In the genomic region with DNA sequence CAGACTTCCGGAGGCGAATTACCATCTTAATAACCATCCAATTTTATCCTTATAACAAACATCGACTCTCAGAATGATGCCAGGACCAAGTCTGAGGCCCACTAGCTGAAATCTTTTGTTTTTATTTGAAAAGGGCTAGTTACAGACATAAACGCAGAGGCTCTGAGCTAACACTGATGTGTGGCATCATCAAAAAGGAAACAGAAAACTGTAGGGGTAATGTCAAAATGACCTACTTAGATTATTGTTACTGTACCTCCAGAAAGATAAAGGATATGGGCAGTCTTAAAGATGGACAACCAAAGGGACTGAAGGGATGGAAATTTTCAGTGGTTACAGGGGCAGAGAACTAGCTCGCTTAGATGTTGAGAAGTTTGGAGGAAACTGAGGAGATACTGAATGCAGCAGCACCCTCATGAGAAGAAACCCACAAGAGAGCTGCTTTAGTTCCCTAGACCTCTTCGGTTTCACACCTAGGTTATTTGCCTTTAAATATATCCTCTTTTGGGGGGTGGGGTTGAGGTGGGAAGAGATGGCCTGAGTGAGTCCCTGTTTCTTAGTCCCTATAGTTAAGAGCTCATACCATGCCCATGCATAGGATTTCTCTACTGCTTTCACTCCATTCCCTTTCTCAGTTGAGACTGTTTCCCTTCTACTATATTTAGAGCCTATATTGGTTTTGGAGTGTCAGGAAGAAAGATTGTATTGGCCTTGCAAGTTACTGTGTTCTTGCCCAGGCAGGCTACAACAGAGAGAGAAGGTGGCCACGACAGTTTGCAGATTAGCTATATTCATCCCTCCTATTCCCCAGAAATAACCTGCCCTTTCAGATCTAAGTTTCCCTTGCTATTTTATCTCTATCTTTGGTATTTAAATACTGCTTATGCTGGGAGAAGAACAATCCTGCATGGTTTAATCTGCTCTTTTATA, we compare ENCODE assay signal across 21 cellular contexts.
DNase-seq lines count a peak whose midpoint lies in the region; ATAC-seq and TF ChIP-seq lines count a peak whose summit lies in the region.
"Had no signal": no experiment of that assay in that cellular context is flagged by ENCODE, and none has a peak within 500 bp of the region (broad histone marks: within the 10 kb centered on the region; RNA-seq: fewer than 3 reads in every experiment).

No MANE protein-coding gene starts in this region.

- H3K36me3 ChIP-seq in heart left ventricle (no peaks in the 10 kb centered on the region), left ventricle myocardium inferior (no peaks in the 10 kb centered on the region), KOPT-K1 (ENCODE audit: insufficient read depth, low read length) (no peaks in the 10 kb centered on the region), neural progenitor cell (no peaks in the 10 kb centered on the region)
- H3K36me3 ChIP-seq: BLaER1 treated with 17β-estradiol and CSF1 and Interleukin-3, amounts not matched to agents 10 nM and 100 nM; left lung; SJSA1 had no signal

- no peaks in the 10 kb centered on the region for H3K79me2 ChIP-seq in neural progenitor cell (ENCODE audit: low read depth)

- H3K27me3 ChIP-seq in heart left ventricle (no peaks in the 10 kb centered on the region), left ventricle myocardium inferior (ENCODE audit: low read depth) (no peaks in the 10 kb centered on the region), neural progenitor cell (no peaks in the 10 kb centered on the region)
- H3K27me3 ChIP-seq: BLaER1 treated with 17β-estradiol and CSF1 and Interleukin-3, amounts not matched to agents 10 nM and 100 nM; left lung; SJSA1 had no signal

- H4K20me1 ChIP-seq in neural progenitor cell (ENCODE audit: low read depth), result no peaks in the 10 kb centered on the region
- H4K20me1 ChIP-seq: BLaER1 treated with 17β-estradiol and CSF1 and Interleukin-3, amounts not matched to agents 10 nM and 100 nM had no signal

- H3K4me1 Mint-ChIP-seq in neural progenitor cell, result no peaks in the 10 kb centered on the region
- H3K4me1 Mint-ChIP-seq: T-helper 17 cell had no signal

- TF ChIP-seq CTCF in heart left ventricle (IDR thresholded peaks at IDR 0.05) (no peak), left ventricle myocardium inferior (IDR thresholded peaks at IDR 0.05; ENCODE audit: borderline replicate concordance) (no peak), neural progenitor cell (IDR thresholded peaks at IDR 0.05) (no peak)

- no peaks in the 10 kb centered on the region for H3K27me3 Mint-ChIP-seq in neural progenitor cell (ENCODE audit: insufficient read depth, low read depth)
- H3K27me3 Mint-ChIP-seq: T-helper 17 cell had no signal

- no peaks in the 10 kb centered on the region for H3F3A ChIP-seq in neural progenitor cell (ENCODE audit: low read depth)

- no peak overlapping the region for H3K27ac Mint-ChIP-seq in neural progenitor cell
- H3K27ac Mint-ChIP-seq: activated naive CD4-positive, alpha-beta T cell treated with anti-CD3 and anti-CD28 coated beads, Interleukin-2, amount 50 U/mL, for 72 hours; T-helper 17 cell had no signal

- H3K4me1 ChIP-seq in heart left ventricle (peaks cover 0 to 3% (median 0%) of the 10 kb centered on the region in 12 donors), left ventricle myocardium inferior (peaks cover 6% of the 10 kb centered on the region), neural progenitor cell (no peaks in the 10 kb centered on the region)
- H3K4me1 ChIP-seq: BLaER1 treated with 17β-estradiol and CSF1 and Interleukin-3, amounts not matched to agents 10 nM and 100 nM; left lung; SJSA1 had no signal

- intact Hi-C loops in heart left ventricle (cut with DNase I) (no loop called here), left ventricle myocardium inferior (cut with micrococcal nuclease) (no loop called here)

- H3K9ac ChIP-seq in neural progenitor cell, result no peak overlapping the region
- H3K9ac ChIP-seq: BLaER1 treated with 17β-estradiol and CSF1 and Interleukin-3, amounts not matched to agents 10 nM and 100 nM had no signal

- H2AFZ ChIP-seq in neural progenitor cell (replicated peaks), result peak overlapping the region; percentile 38

- no peak overlapping the region for H3K4me3 ChIP-seq in heart left ventricle
- H3K4me3 ChIP-seq in left ventricle myocardium inferior, result no peak overlapping the region
- no peak overlapping the region for H3K4me3 ChIP-seq in neural progenitor cell
- H3K4me3 ChIP-seq: BLaER1 treated with 17β-estradiol and CSF1 and Interleukin-3, amounts not matched to agents 10 nM and 100 nM; left lung; SJSA1 had no signal

- no peaks in the 10 kb centered on the region for H3K36me3 Mint-ChIP-seq in neural progenitor cell
- H3K36me3 Mint-ChIP-seq: activated naive CD4-positive, alpha-beta T cell treated with anti-CD3 and anti-CD28 coated beads, Interleukin-2, amount 50 U/mL, for 72 hours had no signal

- H3K9me3 Mint-ChIP-seq in neural progenitor cell, result no peaks in the 10 kb centered on the region
- H3K9me3 Mint-ChIP-seq: activated naive CD4-positive, alpha-beta T cell treated with anti-CD3 and anti-CD28 coated beads, Interleukin-2, amount 50 U/mL, for 72 hours had no signal

- H3K4me3 Mint-ChIP-seq in neural progenitor cell, result no peak overlapping the region
- H3K4me3 Mint-ChIP-seq: T-helper 17 cell had no signal

- no peaks in the 10 kb centered on the region for H3K9me3 ChIP-seq in heart left ventricle
- no peaks in the 10 kb centered on the region for H3K9me3 ChIP-seq in left ventricle myocardium inferior (replicated peaks)
- H3K9me3 ChIP-seq in KOPT-K1 (ENCODE audit: insufficient read depth, low read length, poor library complexity, severe bottlenecking), result no peaks in the 10 kb centered on the region
- H3K9me3 ChIP-seq in neural progenitor cell (ENCODE audit: low read depth), result no peaks in the 10 kb centered on the region
- H3K9me3 ChIP-seq: BLaER1 treated with 17β-estradiol and CSF1 and Interleukin-3, amounts not matched to agents 10 nM and 100 nM; left lung; SJSA1 had no signal

- H3K27ac ChIP-seq in heart left ventricle (no peak overlapping the region), left ventricle myocardium inferior (replicated peaks) (no peak overlapping the region), KOPT-K1 (ENCODE audit: low read depth, low read length, poor library complexity, severe bottlenecking) (peak overlapping the region; percentile 24), neural progenitor cell (no peak overlapping the region)
- H3K27ac ChIP-seq: BLaER1 treated with 17β-estradiol and CSF1 and Interleukin-3, amounts not matched to agents 10 nM and 100 nM; left lung; SJSA1 had no signal

- TF ChIP-seq POLR2A in heart left ventricle (IDR thresholded peaks at IDR 0.05), result no peak

- peak in 3 of 4 donors; percentile 28 to 83 (median 69) for ATAC-seq in heart left ventricle
- peak; percentile 80 for ATAC-seq in GM21515 (IDR thresholded peaks at IDR 0.05; ENCODE audit: unreplicated experiment)
- ATAC-seq: activated naive CD4-positive, alpha-beta T cell treated with anti-CD3 and anti-CD28 coated beads, Interleukin-2, amount 50 U/mL, for 72 hours; left lung; T-helper 17 cell had no signal

- WGBS in heart left ventricle, 4 donors, result 82 to 85% (median 84%) methylated on average over 7 of the region's 7 CpGs

- no peak overlapping the region for H3K4me2 ChIP-seq in neural progenitor cell
- H3K4me2 ChIP-seq: BLaER1 treated with 17β-estradiol and CSF1 and Interleukin-3, amounts not matched to agents 10 nM and 100 nM had no signal

- DNase-seq in heart left ventricle (no peak), left ventricle myocardium inferior (no peak), neural progenitor cell (ENCODE audit: low spot score) (no peak), occipital lobe (lab: John Stamatoyannopoulos, UW) (no peak), DMS53 treated with DMSO at 0.1 percent for 48 hours (lab: John Stamatoyannopoulos, UW; ENCODE audit: unreplicated experiment) (no peak), CD1c-positive myeloid dendritic cell (ENCODE audit: extremely low spot score) (no peak)
- DNase-seq: activated CD4-positive, alpha-beta T cell treated with anti-CD3 and anti-CD28 coated beads, Interleukin-2, amount 50 U/mL, for 48 hours; effector memory CD4-positive, alpha-beta T cell; GF-D8; left lung; NCI-H1417 treated with DMSO at 0.1 percent for 48 hours; NCI-H2171 treated with DMSO at 0.1 percent for 48 hours; NCI-H526 treated with DMSO at 0.1 percent for 48 hours; nucleus accumbens; stimulated activated CD4-positive, alpha-beta T cell treated with anti-CD3 and anti-CD28 coated beads, Interleukin-12 subunit alpha, Interleukin-12 subunit beta, amount 100 ng/mL, for 4 hours; T-helper 17 cell had no signal
